Comparison of ENCODE assay signal across 36 cellular contexts in the genomic region with DNA sequence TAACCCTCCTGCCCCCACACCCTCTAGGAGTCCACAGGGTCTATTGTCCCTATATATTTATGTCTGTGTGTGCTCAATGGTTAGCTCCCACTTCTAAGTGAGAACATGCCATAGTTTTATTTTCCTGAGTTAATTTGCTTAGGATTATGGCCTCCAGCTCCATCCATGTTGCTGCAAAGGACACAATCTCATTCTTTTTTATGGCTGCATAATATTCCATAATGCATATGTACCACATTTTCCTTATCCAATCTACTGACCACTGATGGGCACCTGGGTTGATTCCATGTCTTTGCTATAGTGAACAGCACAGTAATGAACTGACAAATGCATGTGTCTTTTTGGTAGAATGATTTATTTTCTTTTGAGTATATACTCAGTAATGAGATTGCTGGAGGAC. TPM values are rescaled to one million over a fixed set of nuclear protein-coding genes. Genes with fewer than 3 reads are reported as not detected.
"Had no signal": no experiment of that assay in that cellular context is flagged by ENCODE, and none has a peak within 500 bp of the region (broad histone marks: within the 10 kb centered on the region; RNA-seq: fewer than 3 reads in every experiment).

No MANE protein-coding gene starts in this region.

- H3K36me3 ChIP-seq: MG63 had no signal

- H3K27ac ChIP-seq: KMS-11 had no signal

- H3K9ac ChIP-seq: KMS-11 had no signal

- H3K9me3 ChIP-seq: MG63 had no signal

- H3K27me3 ChIP-seq: MG63 had no signal

- H3K4me2 ChIP-seq: KMS-11 had no signal

- H3K4me3 ChIP-seq: MG63 had no signal

- DNase-seq: Karpas-422, Kasumi-1, MG63, MM.1S, MV-4-11, NCI-H1048, NCI-H1092, NCI-H1092 treated with DMSO at 0.1 percent for 48 hours, NCI-H1105, NCI-H1105 treated with DMSO at 0.1 percent for 48 hours, NCI-H1417, NCI-H1417 treated with DMSO at 0.1 percent for 48 hours, NCI-H1436, NCI-H1436 treated with DMSO at 0.1 percent for 48 hours, NCI-H146, NCI-H1694, NCI-H1694 treated with DMSO at 0.1 percent for 48 hours, NCI-H187, NCI-H187 treated with DMSO at 0.1 percent for 48 hours, NCI-H1930, NCI-H2029, NCI-H2029 treated with DMSO at 0.1 percent for 48 hours, NCI-H2081, NCI-H2081 treated with DMSO at 0.1 percent for 48 hours, NCI-H2107, NCI-H2171, NCI-H2171 treated with DMSO at 0.1 percent for 48 hours, NCI-H2227 treated with DMSO at 0.1 percent for 48 hours, NCI-H226, NCI-H345, NCI-H446, NCI-H446 treated with DMSO at 0.1 percent for 48 hours, NCI-H510A, NCI-H510A treated with DMSO at 0.1 percent for 48 hours had no signal

RNA-seq across cellular contexts. Expression of a gene that starts 13.3 kb away (rescaled TPM):
- total RNA-seq: MCF 10A had no signal
